14 cellular contexts compared by ENCODE assay signal in genomic region chr1:68112835-68113243, GRCh38.
DNase-seq lines count a peak whose midpoint lies in the region; ATAC-seq and TF ChIP-seq lines count a peak whose summit lies in the region.
"Had no signal": no experiment of that assay in that cellular context is flagged by ENCODE, and none has a peak within 500 bp of the region (broad histone marks: within the 10 kb centered on the region; RNA-seq: fewer than 3 reads in every experiment).

No MANE protein-coding gene starts in this region.

- H3K4me1 ChIP-seq in PC-3 (ENCODE audit: insufficient read depth, low read length): peaks cover 29% of the 10 kb centered on the region

- BruUV-seq in PC-3 (replicated peaks; lab: Mats Ljungman, UMichigan): no TSS peak

- no peaks in the 10 kb centered on the region for H3K9me3 ChIP-seq in PC-3 (ENCODE audit: low read length)
- H3K9me3 ChIP-seq: suprapubic skin had no signal

- no peaks in the 10 kb centered on the region for H3K36me3 ChIP-seq in PC-3 (ENCODE audit: low read depth, low read length)
- H3K36me3 ChIP-seq: suprapubic skin had no signal

- no peaks in the 10 kb centered on the region for H4K20me1 ChIP-seq in PC-3 (ENCODE audit: low read length)

- intact Hi-C loops in PC-3 (cut with micrococcal nuclease): loop anchor here (1.0 to 10.0 kb wide), 4 partner anchors 230 to 581 kb away; no protein-coding TSS in a partner anchor

- H3F3A ChIP-seq in PC-3 (ENCODE audit: low read length, unreplicated experiment): peaks cover 3% of the 10 kb centered on the region

- CTCF ChIA-PET in PC-3 (lab: Charles Lee): interaction anchor here (0.8 to 1.5 kb wide), 3 partner anchors 102 to 271 kb away, joined by 3 to 4 read pairs (median 3); no protein-coding TSS in a partner anchor

- H3K9ac ChIP-seq in PC-3 (ENCODE audit: low read length): no peak overlapping the region

- H3K9me2 ChIP-seq in PC-3 (replicated peaks; ENCODE audit: low read length): no peaks in the 10 kb centered on the region

- no peaks in the 10 kb centered on the region for H3K79me2 ChIP-seq in PC-3 (ENCODE audit: low read length)

- peak overlapping the region; percentile 48 for H3K27ac ChIP-seq in PC-3 (ENCODE audit: low read length)
- H3K27ac ChIP-seq: HL-60, suprapubic skin, VCaP had no signal

- H3K27me3 ChIP-seq in PC-3 (ENCODE audit: low read length): no peaks in the 10 kb centered on the region
- H3K27me3 ChIP-seq: suprapubic skin had no signal

- TF ChIP-seq CTCF in PC-3 (conservative IDR thresholded peaks at IDR 0.05; ENCODE audit: low read depth, low read length) (no peak), omental fat pad (IDR thresholded peaks at IDR 0.05) (no peak), GM10266 (IDR thresholded peaks at IDR 0.05; ENCODE audit: control insufficient read depth, insufficient read depth, low read depth, missing control alignments) (no peak)

- POLR2A ChIA-PET in PC-3 (lab: Charles Lee; ENCODE audit: unreplicated experiment): no interaction called here

- DNase-seq in EL (peak; percentile 90), PC-3 (peak; percentile 95), omental fat pad (ENCODE audit: low spot score) (no peak), GM10266 (ENCODE audit: extremely low spot score) (no peak), T-helper 1 cell (no peak)
- DNase-seq in stimulated activated CD4-positive, alpha-beta T cell treated with anti-CD3 and anti-CD28 coated beads, Interleukin-4, amount 100 ng/mL, for 4 hours: no peak
- DNase-seq in activated CD4-positive, alpha-beta T cell treated with anti-CD3 and anti-CD28 coated beads for 4 hours: no peak
- DNase-seq: activated naive CD4-positive, alpha-beta T cell treated with anti-CD3 and anti-CD28 coated beads for 36 hours; NCI-H748 treated with DMSO at 0.1 percent for 48 hours; small intestine had no signal

- H3K4me3 ChIP-seq in PC-3 (ENCODE audit: low read length): no peak overlapping the region
- H3K4me3 ChIP-seq: suprapubic skin had no signal

- ATAC-seq in PC-3 (peak; percentile 86), esophagus mucosa (peak; percentile 54), omental fat pad (ENCODE audit: low FRiP score) (peak; percentile 86)

- H3K4me2 ChIP-seq in PC-3 (ENCODE audit: low read length): no peak overlapping the region

- H2AFZ ChIP-seq in PC-3 (ENCODE audit: low read length): no peak overlapping the region

Comparison
In these comparisons a context has a peak if more than half of its experiments do, and no peak if none do; other contexts are left out.
1. DNase-seq: peak in EL (single experiment) and PC-3 (single experiment); none in omental fat pad (single experiment), GM10266 (single experiment), stimulated activated CD4-positive, alpha-beta T cell treated with anti-CD3 and anti-CD28 coated beads, Interleukin-4, amount 100 ng/mL, for 4 hours (0 of 2), T-helper 1 cell (0 of 5) and activated CD4-positive, alpha-beta T cell treated with anti-CD3 and anti-CD28 coated beads for 4 hours (0 of 2).
2. Peak in every context shown above with its lines, with median percentiles within 50 percentile points of each other: ATAC-seq.